Comparison of ENCODE assay signal across 8 cellular contexts in the genomic region with DNA sequence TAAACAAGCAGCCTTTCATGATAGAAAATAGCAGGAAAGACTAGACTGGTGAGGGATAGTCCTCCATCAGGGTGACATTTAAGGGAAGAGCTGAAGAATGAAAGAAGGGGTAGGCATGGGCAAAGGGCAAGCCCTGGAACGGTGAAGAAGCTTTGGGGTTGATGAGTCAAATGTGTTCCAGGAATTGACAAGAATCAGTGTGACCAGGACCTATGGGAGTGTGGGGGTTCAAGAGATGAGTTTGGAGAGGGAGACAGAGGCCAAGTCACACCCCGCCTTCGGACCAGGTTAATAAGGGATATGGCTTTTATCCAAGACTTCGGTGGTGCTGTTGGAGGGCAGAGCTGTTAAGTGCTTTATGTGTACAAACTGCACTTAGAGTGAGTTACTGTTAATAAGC. TPM values are rescaled to one million over a fixed set of nuclear protein-coding genes. Genes with fewer than 3 reads are reported as not detected.
A peak's percentile ranks its signal among the peaks of the same experiment; 100 is the strongest.
DNase-seq lines count a peak whose midpoint lies in the region; ATAC-seq, FAIRE-seq and TF ChIP-seq lines count a peak whose summit lies in the region.

No MANE protein-coding gene starts in this region.

- peak overlapping the region; percentile 89 for H3K9ac ChIP-seq in mucosa of stomach (ENCODE audit: low read length)

- no peak for TF ChIP-seq CTCF in right atrium auricular region (IDR thresholded peaks at IDR 0.05)
- no peak for TF ChIP-seq CTCF in bronchial epithelial cell (IDR thresholded peaks at IDR 0.05; ENCODE audit: insufficient read depth, low read length, severe bottlenecking)

- intact Hi-C loops in cardiac septum (cut with DNase I), result loop anchor here (1.0 kb wide), 1 partner anchor 27 kb away; no protein-coding TSS in a partner anchor

- no peaks in the 10 kb centered on the region for H3K9me3 ChIP-seq in right atrium auricular region
- no peaks in the 10 kb centered on the region for H3K9me3 ChIP-seq in mucosa of stomach (ENCODE audit: control insufficient read depth, low read length)

- DNase-seq in right atrium auricular region (ENCODE audit: low spot score) (no peak), cardiac septum (ENCODE audit: low spot score) (no peak), bronchial epithelial cell (ENCODE audit: low read depth) (no peak), NCI-H82 treated with DMSO at 0.1 percent for 48 hours (lab: John Stamatoyannopoulos, UW; ENCODE audit: unreplicated experiment) (no peak), HuH-7.5 (ENCODE audit: low spot score) (no peak), NCI-H2029 treated with DMSO at 0.1 percent for 48 hours (lab: John Stamatoyannopoulos, UW) (no peak)

- peak overlapping the region; percentile 74 to 97 for H3K4me3 ChIP-seq in right atrium auricular region
- peak overlapping the region; percentile 96 for H3K4me3 ChIP-seq in bronchial epithelial cell (ENCODE audit: low read depth, low read length)
- peak overlapping the region; percentile 69 for H3K4me3 ChIP-seq in mucosa of stomach (ENCODE audit: low read length)

- H3K4me1 ChIP-seq in right atrium auricular region (peaks cover 0 to 29% of the 10 kb centered on the region in 2 donors), mucosa of stomach (ENCODE audit: control insufficient read depth, insufficient read depth, low read length) (peaks cover 16% of the 10 kb centered on the region)

- FAIRE-seq in bronchial epithelial cell (lab: Jason Lieb, UNC), result no peak

- no peak for ATAC-seq in GM18907 (IDR thresholded peaks at IDR 0.05; ENCODE audit: unreplicated experiment)

- peak overlapping the region in 1 of 2 donors; percentile 87 for H3K27ac ChIP-seq in right atrium auricular region

- H3K27me3 ChIP-seq in right atrium auricular region (no peaks in the 10 kb centered on the region), bronchial epithelial cell (ENCODE audit: control insufficient read depth, insufficient read depth, low read length) (no peaks in the 10 kb centered on the region), mucosa of stomach (ENCODE audit: control insufficient read depth, insufficient read depth, low read length) (no peaks in the 10 kb centered on the region)

- H3K36me3 ChIP-seq in right atrium auricular region, result peaks cover 54% of the 10 kb centered on the region
- H3K36me3 ChIP-seq in bronchial epithelial cell (ENCODE audit: control insufficient read depth, insufficient read depth, low read length), result peaks cover 36% of the 10 kb centered on the region
- peaks cover 15% of the 10 kb centered on the region for H3K36me3 ChIP-seq in mucosa of stomach (ENCODE audit: control insufficient read depth, insufficient read depth, low read length)

RNA-seq across cellular contexts. Expression of a gene that starts 0.9 kb away (rescaled TPM):
- 10 to 100 TPM; 40.8 to 47.4 TPM for total RNA-seq in right atrium auricular region
- 68.9 TPM for total RNA-seq in cardiac septum
- 39.2 and 43.2 TPM in 2 replicates for total RNA-seq in bronchial epithelial cell

RNA-seq across cellular contexts. Expression of a gene that starts 0.9 kb away (rescaled TPM):
- total RNA-seq in right atrium auricular region, result 10 to 100 TPM; 10.3 to 17.6 TPM
- total RNA-seq in cardiac septum, result 23.1 TPM
- 48.9 and 89.0 TPM in 2 replicates for total RNA-seq in bronchial epithelial cell

RNA-seq across cellular contexts. Expression of a gene that starts 11.4 kb away (rescaled TPM):
- total RNA-seq in right atrium auricular region, result 1 to 10 TPM; 2.5 to 4.4 TPM
- total RNA-seq in cardiac septum, result 3.9 TPM
- total RNA-seq in bronchial epithelial cell, result 3.7 and 3.8 TPM in 2 replicates

RNA-seq across cellular contexts. Expression of a gene that starts 28.3 kb away (rescaled TPM):
- 1 to 10 TPM; 6.4 to 9.1 TPM for total RNA-seq in right atrium auricular region
- 14.2 TPM for total RNA-seq in cardiac septum
- 2.4 and 3.1 TPM in 2 replicates for total RNA-seq in bronchial epithelial cell

RNA-seq across cellular contexts. Expression of a gene that starts 37.9 kb away (rescaled TPM):
- 1 to 10 TPM in 1 of 2 donors, under 1 TPM in 1; 0.15 to 1.1 TPM for total RNA-seq in right atrium auricular region
- 0.70 TPM for total RNA-seq in cardiac septum
- 0.51 and 0.53 TPM in 2 replicates for total RNA-seq in bronchial epithelial cell
